Comparison of ENCODE assay signal across 9 cellular contexts in the genomic region with DNA sequence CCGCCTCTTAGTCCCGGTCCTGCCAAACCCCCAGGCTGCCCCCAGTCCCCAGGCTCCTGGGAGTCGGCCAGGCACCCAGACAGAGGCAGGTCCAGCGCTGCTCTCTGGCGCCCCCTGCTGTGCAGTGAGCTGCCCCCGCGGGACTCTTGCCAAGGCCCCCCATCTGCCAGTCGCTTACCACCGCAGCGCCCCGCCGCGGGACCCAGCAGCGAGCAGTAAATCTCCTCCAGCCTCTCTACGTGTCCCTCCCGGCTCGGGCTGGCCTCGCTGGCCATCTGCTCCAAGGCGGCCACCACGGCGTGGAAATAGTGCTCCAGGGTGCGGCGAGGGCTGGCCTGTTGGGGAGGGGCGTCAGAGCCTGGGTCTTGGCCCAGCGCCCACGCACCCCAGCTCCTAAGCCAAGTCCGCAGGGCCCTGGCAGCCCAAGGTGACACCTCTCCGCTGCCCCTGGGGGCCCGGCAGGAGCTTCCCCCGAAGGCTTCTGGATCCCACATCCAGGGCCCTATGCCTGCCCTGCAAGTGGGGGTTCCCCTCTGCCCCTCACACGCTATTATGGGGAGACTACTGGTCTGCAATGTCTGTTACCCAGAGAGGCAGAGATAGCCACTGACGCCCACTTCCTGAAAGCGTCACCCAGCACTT. TPM values are rescaled to one million over a fixed set of nuclear protein-coding genes. Genes with fewer than 3 reads are reported as not detected.
DNase-seq lines count a peak whose midpoint lies in the region; ATAC-seq and TF ChIP-seq lines count a peak whose summit lies in the region.
"Had no signal": no experiment of that assay in that cellular context is flagged by ENCODE, and none has a peak within 500 bp of the region (broad histone marks: within the 10 kb centered on the region; RNA-seq: fewer than 3 reads in every experiment).

No MANE protein-coding gene starts in this region.

- H3K27ac Mint-ChIP-seq in activated CD4-positive, alpha-beta T cell treated with anti-CD3 and anti-CD28 coated beads for 36 hours, result no peak overlapping the region

- POLR2A ChIA-PET in activated CD4-positive, alpha-beta T cell treated with anti-CD3 and anti-CD28 coated beads for 36 hours (lab: Charles Lee), result interaction anchor here (0.6 kb wide), 1 partner anchor 41 kb away, joined by 3 read pairs; no protein-coding TSS in a partner anchor

- peak; percentile 47 for ATAC-seq in activated CD4-positive, alpha-beta T cell treated with anti-CD3 and anti-CD28 coated beads for 36 hours
- no peak for ATAC-seq in left ventricle myocardium superior
- ATAC-seq in stimulated activated naive CD8-positive, alpha-beta T cell treated with anti-CD3 and anti-CD28 coated beads, Interleukin-15, Interleukin-2, amounts not matched to agents 100 U/mL and 50 U/mL, for 24 hours, result peak; percentile 12
- ATAC-seq in HG03175 (IDR thresholded peaks at IDR 0.05; ENCODE audit: unreplicated experiment), result no peak
- ATAC-seq in GM21786 (IDR thresholded peaks at IDR 0.05; ENCODE audit: unreplicated experiment), result no peak

- H3K4me3 ChIP-seq in stomach, result no peak overlapping the region
- H3K4me3 ChIP-seq: suprapubic skin had no signal

- DNase-seq in activated effector memory CD4-positive, alpha-beta T cell treated with anti-CD3 and anti-CD28 coated beads, Interleukin-2, amount 50 U/mL, for 16 hours, result peak; percentile 75
- no peak for DNase-seq in activated effector memory CD4-positive, alpha-beta T cell treated with Interleukin-2 at 50 U/mL for 16 hours
- peak; percentile 69 for DNase-seq in activated CD4-positive, alpha-beta T cell treated with anti-CD3 and anti-CD28 coated beads for 36 hours
- peak; percentile 35 for DNase-seq in left ventricle myocardium superior
- DNase-seq in stimulated activated naive CD8-positive, alpha-beta T cell treated with anti-CD3 and anti-CD28 coated beads, Interleukin-15, Interleukin-2, amounts not matched to agents 100 U/mL and 50 U/mL, for 24 hours, result peak; percentile 69
- no peak for DNase-seq in stomach

- no peaks in the 10 kb centered on the region for H3K9me3 ChIP-seq in stomach
- H3K9me3 ChIP-seq: suprapubic skin had no signal

- TF ChIP-seq EP300 in stomach (IDR thresholded peaks at IDR 0.05), result no peak

- peak in 2 of 7 experiments; percentile 13 to 32 for TF ChIP-seq CTCF in stomach (IDR thresholded peaks at IDR 0.05)

- H3K36me3 Mint-ChIP-seq in activated CD4-positive, alpha-beta T cell treated with anti-CD3 and anti-CD28 coated beads for 36 hours (ENCODE audit: low read depth), result no peaks in the 10 kb centered on the region

- no peaks in the 10 kb centered on the region for H3K36me3 ChIP-seq in stomach
- H3K36me3 ChIP-seq: suprapubic skin had no signal

- WGBS in stomach, 5 donors, result 34 to 48% (median 44%) methylated on average over 9 to 33 of the region's 33 CpGs

- H3K27me3 ChIP-seq in stomach, result peaks cover 0 to 77% (median 7%) of the 10 kb centered on the region in 3 donors

- no peak for TF ChIP-seq POLR2A in stomach (IDR thresholded peaks at IDR 0.05)

- no peaks in the 10 kb centered on the region for H3K9me3 Mint-ChIP-seq in activated CD4-positive, alpha-beta T cell treated with anti-CD3 and anti-CD28 coated beads for 36 hours (ENCODE audit: low read depth)

- H3K27me3 Mint-ChIP-seq in activated CD4-positive, alpha-beta T cell treated with anti-CD3 and anti-CD28 coated beads for 36 hours, result no peaks in the 10 kb centered on the region

- CTCF ChIA-PET in activated CD4-positive, alpha-beta T cell treated with anti-CD3 and anti-CD28 coated beads for 36 hours (lab: Charles Lee), result interaction anchor here (0.6 to 1.6 kb wide), 7 partner anchors 10 to 296 kb away, joined by 3 to 7 read pairs (median 4); no protein-coding TSS in a partner anchor

- intact Hi-C loops in activated CD4-positive, alpha-beta T cell treated with anti-CD3 and anti-CD28 coated beads for 36 hours (cut with DNase I, micrococcal nuclease), result no loop called here
- intact Hi-C loops in left ventricle myocardium superior (cut with micrococcal nuclease) (no loop called here), stomach (cut with DNase I; ENCODE audit: low total_unique reads) (no loop called here)

- no peaks in the 10 kb centered on the region for H3K4me1 Mint-ChIP-seq in activated CD4-positive, alpha-beta T cell treated with anti-CD3 and anti-CD28 coated beads for 36 hours

- no peaks in the 10 kb centered on the region for H3K4me1 ChIP-seq in stomach
- H3K4me1 ChIP-seq: suprapubic skin had no signal

- no peak overlapping the region for H3K4me3 Mint-ChIP-seq in activated CD4-positive, alpha-beta T cell treated with anti-CD3 and anti-CD28 coated beads for 36 hours

- H3K27ac ChIP-seq in stomach, result no peak overlapping the region
- H3K27ac ChIP-seq: suprapubic skin had no signal

RNA-seq across cellular contexts. Expression of a gene that starts 33.7 kb away (rescaled TPM):
- total RNA-seq in activated CD4-positive, alpha-beta T cell treated with anti-CD3 and anti-CD28 coated beads for 36 hours, result under 1 TPM; 0.07 TPM
- total RNA-seq in left ventricle myocardium superior, result not detected
- 10 to 100 TPM in 1 of 5 donors, 1 to 10 TPM in 2, not detected in 2; 4.4 to 22.6 (median 4.9) TPM for total RNA-seq in stomach
- polyA plus RNA-seq in stomach, result 1 to 10 TPM in 2 of 3 donors, under 1 TPM in 1; 0.76 to 4.5 (median 2.0) TPM

RNA-seq across cellular contexts. Expression of a gene that starts 34.6 kb away (rescaled TPM):
- total RNA-seq in activated CD4-positive, alpha-beta T cell treated with anti-CD3 and anti-CD28 coated beads for 36 hours, result 1 to 10 TPM in 1 of 2 experiments, under 1 TPM in 1; 0.96 to 1.8 TPM
- total RNA-seq in left ventricle myocardium superior, result 1.4 TPM
- 1 to 10 TPM in 1 of 5 donors, under 1 TPM in 3, not detected in 1; under 0.01 to 4.3 (median 0.33) TPM for total RNA-seq in stomach
- 1 to 10 TPM in 1 of 3 donors, under 1 TPM in 2; 0.35 to 1.2 (median 0.50) TPM for polyA plus RNA-seq in stomach

Comparison
In these comparisons a context has a peak if more than half of its experiments do, and no peak if none do; other contexts are left out.
1. DNase-seq: peak in activated effector memory CD4-positive, alpha-beta T cell treated with anti-CD3 and anti-CD28 coated beads, Interleukin-2, amount 50 U/mL, for 16 hours (single experiment), activated CD4-positive, alpha-beta T cell treated with anti-CD3 and anti-CD28 coated beads for 36 hours (single experiment), left ventricle myocardium superior (single experiment) and stimulated activated naive CD8-positive, alpha-beta T cell treated with anti-CD3 and anti-CD28 coated beads, Interleukin-15, Interleukin-2, amounts not matched to agents 100 U/mL and 50 U/mL, for 24 hours (single experiment); none in activated effector memory CD4-positive, alpha-beta T cell treated with Interleukin-2 at 50 U/mL for 16 hours (single experiment) and stomach (single experiment).
2. ATAC-seq: peak in activated CD4-positive, alpha-beta T cell treated with anti-CD3 and anti-CD28 coated beads for 36 hours (single experiment) and stimulated activated naive CD8-positive, alpha-beta T cell treated with anti-CD3 and anti-CD28 coated beads, Interleukin-15, Interleukin-2, amounts not matched to agents 100 U/mL and 50 U/mL, for 24 hours (single experiment); none in left ventricle myocardium superior (single experiment), HG03175 (single experiment) and GM21786 (single experiment).